14 cellular contexts compared by ENCODE assay signal in genomic region chr2:190443778-190444481, GRCh38. TPM values are rescaled to one million over a fixed set of nuclear protein-coding genes. Genes with fewer than 3 reads are reported as not detected.
DNase-seq lines count a peak whose midpoint lies in the region; ATAC-seq, FAIRE-seq and TF ChIP-seq lines count a peak whose summit lies in the region.
"Had no signal": no experiment of that assay in that cellular context is flagged by ENCODE, and none has a peak within 500 bp of the region (broad histone marks: within the 10 kb centered on the region; RNA-seq: fewer than 3 reads in every experiment).

No MANE protein-coding gene starts in this region.

- DNase-seq in DMS 273 treated with DMSO at 0.1 percent for 48 hours (lab: John Stamatoyannopoulos, UW), result peak; percentile 28
- DNase-seq in MG63, result peak; percentile 65
- peak; percentile 51 for DNase-seq in cardiac fibroblast (ENCODE audit: low read depth in 2 of 2)
- peak; percentile 18 for DNase-seq in medulla oblongata (ENCODE audit: extremely low spot score)
- no peak for DNase-seq in CD4-positive, alpha-beta memory T cell
- no peak for DNase-seq in D341Med (ENCODE audit: low spot score)
- DNase-seq in GM12891 (ENCODE audit: insufficient read length, low spot score), result no peak
- DNase-seq: head of caudate nucleus, right lobe of liver, T-helper 1 cell had no signal

- POLR2A ChIA-PET in CD4-positive, alpha-beta memory T cell (lab: Charles Lee; ENCODE audit: partially characterized antibody), result no interaction called here

- ATAC-seq in HG03432 (IDR thresholded peaks at IDR 0.05; ENCODE audit: unreplicated experiment), result no peak
- ATAC-seq: right lobe of liver had no signal

- H3K4me1 ChIP-seq in CD4-positive, alpha-beta memory T cell (ENCODE audit: insufficient read depth, low read length), result peaks cover 72% of the 10 kb centered on the region
- H3K4me1 ChIP-seq: right lobe of liver had no signal

- peaks cover 18% of the 10 kb centered on the region in 2 donors for H3K36me3 Mint-ChIP-seq in CD4-positive, alpha-beta memory T cell

- H3K9me3 Mint-ChIP-seq in CD4-positive, alpha-beta memory T cell, result no peaks in the 10 kb centered on the region

- CTCF ChIA-PET in CD4-positive, alpha-beta memory T cell (lab: Charles Lee; ENCODE audit: partially characterized antibody), result no interaction called here

- peak overlapping the region in 1 of 7 donors; percentile 72 for H3K27ac Mint-ChIP-seq in CD4-positive, alpha-beta memory T cell

- no peaks in the 10 kb centered on the region for H3K36me3 ChIP-seq in MG63
- H3K36me3 ChIP-seq in CD4-positive, alpha-beta memory T cell (ENCODE audit: insufficient read depth, low read length), result peaks cover 6% of the 10 kb centered on the region
- H3K36me3 ChIP-seq: right lobe of liver, vagina had no signal

- no peak for TF ChIP-seq POLR2A in GM12891 (IDR thresholded peaks at IDR 0.05; ENCODE audit: low read depth, low read length)

- intact Hi-C loops in CD4-positive, alpha-beta memory T cell (cut with micrococcal nuclease), result no loop called here

- no peak for FAIRE-seq in GM12891 (lab: Jason Lieb, UNC)
- FAIRE-seq: bronchial epithelial cell had no signal

- no peaks in the 10 kb centered on the region for H3K9me3 ChIP-seq in MG63
- no peaks in the 10 kb centered on the region for H3K9me3 ChIP-seq in CD4-positive, alpha-beta memory T cell (ENCODE audit: control insufficient read depth in 1 of 2, low read length in 2 of 2)
- H3K9me3 ChIP-seq: right lobe of liver, vagina had no signal

- H3K4me3 ChIP-seq in MG63 (no peak overlapping the region), cardiac fibroblast (replicated peaks in 1 of 2; ENCODE audit: low read depth in 2 of 2, low read length in 2 of 2) (no peak overlapping the region)
- H3K4me3 ChIP-seq in CD4-positive, alpha-beta memory T cell (ENCODE audit: low read length in 2 of 2), result no peak overlapping the region
- H3K4me3 ChIP-seq: lung, right lobe of liver, vagina had no signal

- no peaks in the 10 kb centered on the region for H3K27me3 ChIP-seq in MG63
- no peaks in the 10 kb centered on the region for H3K27me3 ChIP-seq in CD4-positive, alpha-beta memory T cell (ENCODE audit: insufficient read depth, low read length)
- H3K27me3 ChIP-seq: right lobe of liver, vagina had no signal

- H3K4me3 Mint-ChIP-seq in CD4-positive, alpha-beta memory T cell, result no peak overlapping the region

- H3K4me1 Mint-ChIP-seq in CD4-positive, alpha-beta memory T cell, result peaks cover 58 to 91% (median 71%) of the 10 kb centered on the region in 4 donors

- no peak for TF ChIP-seq CTCF in cardiac fibroblast (IDR thresholded peaks at IDR 0.05; ENCODE audit: low read depth, low read length)

- H3K27me3 Mint-ChIP-seq in CD4-positive, alpha-beta memory T cell, result no peaks in the 10 kb centered on the region

- no peak overlapping the region for H3K27ac ChIP-seq in CD4-positive, alpha-beta memory T cell (ENCODE audit: low read depth, low read length)
- H3K27ac ChIP-seq: right lobe of liver, vagina had no signal

TF ChIP-seq in GM12891, 5 proteins besides CTCF, POLR2A, EP300 and RAD21:
- TF ChIP-seq PAX5 (IDR thresholded peaks at IDR 0.05; ENCODE audit: insufficient read depth, low read length, severe bottlenecking), result no peak

RNA-seq across cellular contexts. Expression of gene MFSD6, which starts 35.8 kb away (rescaled TPM):
- 0.52 and 0.53 TPM in 2 replicates for total RNA-seq in MG63 (2014; rRNA removed; shearing (Covaris generic); ENCODE audit: low replicate concordance)
- 10 to 100 TPM; 38.3 to 47.5 TPM for total RNA-seq in CD4-positive, alpha-beta memory T cell
- 10 to 100 TPM in 1 of 2 donors, 1 to 10 TPM in 1; 7.7 to 29.1 TPM for polyA plus RNA-seq in CD4-positive, alpha-beta memory T cell
- 12.1 TPM for polyA plus RNA-seq in GM12891 (2012; ENCODE audit: low read depth, missing spikeins)

Comparison
In these comparisons a context has a peak if more than half of its experiments do, and no peak if none do; other contexts are left out.
1. DNase-seq: peak in DMS 273 treated with DMSO at 0.1 percent for 48 hours (single experiment), MG63 (single experiment), cardiac fibroblast (2 of 2) and medulla oblongata (single experiment); none in CD4-positive, alpha-beta memory T cell (0 of 5), D341Med (single experiment) and GM12891 (single experiment).
2. RNA of gene MFSD6, which starts 35.8 kb away (total RNA-seq): 38.3 to 47.5 TPM in CD4-positive, alpha-beta memory T cell; 0.52 to 0.53 TPM in MG63; every median in the first group is over 10 times any median in the second.